ENCODE assay signal across 26 cellular contexts in genomic region chr10:98383869-98384268, GRCh38.
"Had no signal": no experiment of that assay in that cellular context is flagged by ENCODE, and none has a peak within 500 bp of the region (broad histone marks: within the 10 kb centered on the region; RNA-seq: fewer than 3 reads in every experiment).

No MANE protein-coding gene starts in this region.

- H3K4me1 ChIP-seq: breast epithelium, Peyer's patch had no signal

- H3K27me3 ChIP-seq: breast epithelium, Peyer's patch, SJSA1 had no signal

- DNase-seq: activated B cell treated with CpG ODN at 0.5 μM for 24 hours; activated CD4-positive, alpha-beta memory T cell treated with anti-CD3 and anti-CD28 coated beads for 36 hours; activated CD4-positive, alpha-beta T cell treated with anti-CD3 and anti-CD28 coated beads, Interleukin-2, amount 10 ng/mL, durations not matched to agents 7 days and 5 days; activated CD8-positive, alpha-beta memory T cell treated with anti-CD3 and anti-CD28 coated beads for 24 hours; activated gamma-delta T cell treated with Interleukin-2 at 50 U/mL for 16 hours; activated naive CD4-positive, alpha-beta T cell treated with anti-CD3 and anti-CD28 coated beads, Interleukin-2, amount 10 ng/mL, durations not matched to agents 7 days and 5 days; activated naive CD8-positive, alpha-beta T cell treated with anti-CD3 and anti-CD28 coated beads for 36 hours; activated T-cell treated with anti-CD3 and anti-CD28 coated beads, Interleukin-2, amount 50 U/mL, for 4 hours; central memory CD4-positive, alpha-beta T cell; Karpas-422; MM.1S; NCI-H1105; NCI-H1436; NCI-H1694 treated with DMSO at 0.1 percent for 48 hours; NCI-H2029 treated with DMSO at 0.1 percent for 48 hours; NCI-H345; NCI-H510A; NCI-H526 treated with DMSO at 0.1 percent for 48 hours; NCI-H82; Peyer's patch; SHP77; SW 1271 had no signal

- H3K36me3 ChIP-seq: breast epithelium had no signal

- H3K27ac ChIP-seq: breast epithelium, Peyer's patch, RWPE1 had no signal

- H3K9me3 ChIP-seq: breast epithelium, Peyer's patch, SJSA1 had no signal

- H3K4me3 ChIP-seq: breast epithelium, K562, Peyer's patch, SJSA1 had no signal
